In the genomic region with DNA sequence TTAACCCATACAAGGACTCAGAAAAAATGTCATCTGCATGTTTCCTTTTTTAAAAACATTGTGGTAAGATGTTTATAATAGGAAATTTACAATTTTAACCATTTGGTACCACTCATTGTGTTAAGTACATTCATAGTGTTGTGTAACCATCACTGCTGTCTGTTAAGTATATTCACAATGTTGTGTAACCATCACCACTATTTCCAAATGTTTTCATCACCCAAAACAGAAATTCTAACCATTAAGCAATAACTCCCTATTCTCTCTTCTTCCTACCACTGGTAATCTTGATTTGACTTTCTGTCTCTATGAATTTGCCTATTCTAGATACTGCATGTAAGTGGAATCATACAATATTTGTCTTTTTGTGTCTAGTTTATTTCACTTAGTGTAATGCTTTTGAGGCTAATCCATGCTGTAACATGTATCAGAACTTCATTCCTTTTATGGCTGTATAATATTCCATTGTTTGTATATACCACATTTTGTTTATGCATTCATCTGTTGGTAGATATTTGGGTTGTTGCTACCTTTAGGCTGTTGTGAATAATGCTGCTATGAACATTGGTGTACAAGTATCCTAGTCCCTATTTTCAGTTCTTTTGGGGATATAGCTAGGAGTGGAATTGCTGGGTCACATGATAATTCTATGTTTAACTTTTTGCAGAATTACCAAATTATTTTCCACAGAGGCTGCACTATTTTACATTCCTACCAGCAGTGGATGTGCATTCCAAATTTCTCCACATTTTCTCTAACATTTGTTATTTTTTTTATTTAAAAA, we compare ENCODE assay signal across 18 cellular contexts. TPM values are rescaled to one million over a fixed set of nuclear protein-coding genes. Genes with fewer than 3 reads are reported as not detected.
DNase-seq lines count a peak whose midpoint lies in the region; ATAC-seq and TF ChIP-seq lines count a peak whose summit lies in the region.
"Had no signal": no experiment of that assay in that cellular context is flagged by ENCODE, and none has a peak within 500 bp of the region (broad histone marks: within the 10 kb centered on the region; RNA-seq: fewer than 3 reads in every experiment).

No MANE protein-coding gene starts in this region.

- BruUV-seq in MCF 10A (replicated peaks; lab: Mats Ljungman, UMichigan) = TSS peak; percentile 18
- BruUV-seq in mammary epithelial cell (replicated peaks; lab: Mats Ljungman, UMichigan) = no TSS peak

- no peak overlapping the region for H3K27ac Mint-ChIP-seq in MCF 10A (ENCODE audit: low read depth, unreplicated experiment)
- H3K27ac Mint-ChIP-seq in T-helper 2 cell treated with Interferon-gamma antibody and Interleukin-4, amounts not matched to agents 5 μg/mL and 100 μg/mL, for 36 hours = no peak overlapping the region
- H3K27ac Mint-ChIP-seq: activated CD4-positive, alpha-beta memory T cell treated with anti-CD3 and anti-CD28 coated beads for 36 hours; progenitor cell of endocrine pancreas had no signal

- no peaks in the 10 kb centered on the region for H3K9me3 ChIP-seq in mammary epithelial cell (replicated peaks; ENCODE audit: insufficient read depth, low read length)
- H3K9me3 ChIP-seq: SJSA1, suprapubic skin had no signal

- no peak overlapping the region for H3K4me3 Mint-ChIP-seq in MCF 10A (ENCODE audit: unreplicated experiment)
- no peak overlapping the region for H3K4me3 Mint-ChIP-seq in T-helper 2 cell treated with Interferon-gamma antibody and Interleukin-4, amounts not matched to agents 5 μg/mL and 100 μg/mL, for 36 hours
- H3K4me3 Mint-ChIP-seq: activated CD4-positive, alpha-beta memory T cell treated with anti-CD3 and anti-CD28 coated beads for 36 hours had no signal

- H3K27me3 Mint-ChIP-seq in MCF 10A (ENCODE audit: insufficient read depth, unreplicated experiment) = no peaks in the 10 kb centered on the region
- H3K27me3 Mint-ChIP-seq in T-helper 2 cell treated with Interferon-gamma antibody and Interleukin-4, amounts not matched to agents 5 μg/mL and 100 μg/mL, for 36 hours (ENCODE audit: low read depth) = no peaks in the 10 kb centered on the region
- H3K27me3 Mint-ChIP-seq: activated CD4-positive, alpha-beta memory T cell treated with anti-CD3 and anti-CD28 coated beads for 36 hours; progenitor cell of endocrine pancreas had no signal

- H3K79me2 ChIP-seq in mammary epithelial cell (ENCODE audit: insufficient read depth, low read length) = peaks cover 71% of the 10 kb centered on the region

- no peak for ATAC-seq in GM21515 (IDR thresholded peaks at IDR 0.05; ENCODE audit: unreplicated experiment)
- ATAC-seq: esophagus mucosa, left colon had no signal

- DNase-seq in MCF 10A (ENCODE audit: unreplicated experiment) = peak; percentile 63
- no peak for DNase-seq in mammary epithelial cell
- DNase-seq in SIG-M5 treated with dmso at 0.1 percent for 504 hours (lab: John Stamatoyannopoulos, UW; ENCODE audit: unreplicated experiment) = peak; percentile 92
- peak; percentile 87 for DNase-seq in fibroblast of pulmonary artery (ENCODE audit: low read depth)
- DNase-seq in NCI-H1436 (lab: John Stamatoyannopoulos, UW) = no peak
- DNase-seq in T-helper 2 cell treated with Interferon-gamma antibody and Interleukin-4, amounts not matched to agents 5 μg/mL and 100 μg/mL, for 36 hours (ENCODE audit: low spot score) = no peak
- no peak for DNase-seq in SW480 (ENCODE audit: low spot score)
- DNase-seq: ACHN; activated CD4-positive, alpha-beta memory T cell treated with anti-CD3 and anti-CD28 coated beads for 36 hours; COR-L47; dorsolateral prefrontal cortex; left colon; NCI-H1092 had no signal

- H3K4me1 ChIP-seq in mammary epithelial cell (ENCODE audit: insufficient read depth, low read length) = no peaks in the 10 kb centered on the region

- POLR2A ChIA-PET in MCF 10A (lab: Yijun Ruan, JAX) = interaction anchor here (0.7 to 1.2 kb wide), 4 partner anchors 10 to 47 kb away, joined by 3 to 6 read pairs (median 4); no protein-coding TSS in a partner anchor

- peaks cover 30% of the 10 kb centered on the region for H3K36me3 Mint-ChIP-seq in MCF 10A (ENCODE audit: insufficient read depth, unreplicated experiment)
- peaks cover 47% of the 10 kb centered on the region for H3K36me3 Mint-ChIP-seq in T-helper 2 cell treated with Interferon-gamma antibody and Interleukin-4, amounts not matched to agents 5 μg/mL and 100 μg/mL, for 36 hours (ENCODE audit: low read depth)

- no peaks in the 10 kb centered on the region for H3K27me3 ChIP-seq in mammary epithelial cell (ENCODE audit: insufficient read depth, low read length)
- H3K27me3 ChIP-seq: dorsolateral prefrontal cortex, SJSA1, suprapubic skin had no signal

- in situ Hi-C loops in mammary epithelial cell (cut with MboI; ENCODE audit: low sequenced_read_pairs in 2 of 2) = no loop called here

- no peaks in the 10 kb centered on the region for H3K36me3 ChIP-seq in mammary epithelial cell (ENCODE audit: insufficient read depth, low read length)

- no peaks in the 10 kb centered on the region for H4K20me1 ChIP-seq in mammary epithelial cell (ENCODE audit: insufficient read depth, low read length)

- no peak overlapping the region for H2AFZ ChIP-seq in mammary epithelial cell (ENCODE audit: low read depth, low read length)

- peaks cover 8% of the 10 kb centered on the region for H3K4me1 Mint-ChIP-seq in MCF 10A (ENCODE audit: insufficient read depth, unreplicated experiment)
- peaks cover 67% of the 10 kb centered on the region for H3K4me1 Mint-ChIP-seq in T-helper 2 cell treated with Interferon-gamma antibody and Interleukin-4, amounts not matched to agents 5 μg/mL and 100 μg/mL, for 36 hours (ENCODE audit: low read depth)

- intact Hi-C loops in MCF 10A (cut with micrococcal nuclease) = no loop called here
- intact Hi-C loops in mammary epithelial cell (cut with micrococcal nuclease) = no loop called here

- TF ChIP-seq CTCF in MCF 10A (IDR thresholded peaks at IDR 0.05; ENCODE audit: unreplicated experiment) (no peak), mammary epithelial cell (conservative IDR thresholded peaks at IDR 0.05 in 1 of 2, IDR thresholded peaks at IDR 0.05 in 1 of 2; ENCODE audit: extremely low read depth in 1 of 2, insufficient read depth in 1 of 2, low read depth in 1 of 2, low read length in 2 of 2) (no peak), fibroblast of pulmonary artery (IDR thresholded peaks at IDR 0.05; ENCODE audit: low read length, missing control alignments) (no peak)

- no peak overlapping the region for H3K9ac ChIP-seq in mammary epithelial cell (ENCODE audit: insufficient read depth, low read length)

- no peaks in the 10 kb centered on the region for H3K9me3 Mint-ChIP-seq in MCF 10A (ENCODE audit: unreplicated experiment)
- H3K9me3 Mint-ChIP-seq in T-helper 2 cell treated with Interferon-gamma antibody and Interleukin-4, amounts not matched to agents 5 μg/mL and 100 μg/mL, for 36 hours = no peaks in the 10 kb centered on the region
- H3K9me3 Mint-ChIP-seq: activated CD4-positive, alpha-beta memory T cell treated with anti-CD3 and anti-CD28 coated beads for 36 hours had no signal

- no peak overlapping the region for H3K4me2 ChIP-seq in mammary epithelial cell (ENCODE audit: insufficient read depth, low read depth, low read length)

- CTCF ChIA-PET in MCF 10A (lab: Yijun Ruan, JAX) (no interaction called here), mammary epithelial cell (lab: Charles Lee; ENCODE audit: low non-redundant PET) (interaction anchor here (0.7 kb wide), 1 partner anchor 74 kb away, joined by 4 read pairs; no protein-coding TSS in a partner anchor)

- H3K4me3 ChIP-seq in mammary epithelial cell (replicated peaks in 1 of 3; ENCODE audit: insufficient read depth in 1 of 3, low read depth in 2 of 3, low read length in 3 of 3) = no peak overlapping the region
- H3K4me3 ChIP-seq in fibroblast of pulmonary artery (replicated peaks; ENCODE audit: low read depth, low read length) = no peak overlapping the region
- H3K4me3 ChIP-seq: dorsolateral prefrontal cortex, SJSA1, suprapubic skin had no signal

- dilution Hi-C loops in mammary epithelial cell (cut with HindIII; ENCODE audit: low sequenced_read_pairs) = no loop called here

- no peak overlapping the region for H3K27ac ChIP-seq in mammary epithelial cell (ENCODE audit: insufficient read depth, low read depth, low read length)
- H3K27ac ChIP-seq: dorsolateral prefrontal cortex, SJSA1, suprapubic skin had no signal

RNA-seq across cellular contexts. Expression of gene HIPK1, which starts 14.1 kb away (rescaled TPM):
- total RNA-seq in MCF 10A (2022) = 46.7 and 50.2 TPM in 2 replicates
- total RNA-seq in mammary epithelial cell = 10 to 100 TPM; 29.3 to 38.4 TPM
- polyA plus RNA-seq in mammary epithelial cell = 25.2 TPM
- 32.7 TPM for polyA minus RNA-seq in mammary epithelial cell

RNA-seq across cellular contexts. Expression of gene OLFML3, which starts 36.1 kb away (rescaled TPM):
- total RNA-seq in MCF 10A (2022) = 0.20 and 0.30 TPM in 2 replicates
- under 1 TPM; 0.66 to 0.83 TPM for total RNA-seq in mammary epithelial cell
- polyA plus RNA-seq in mammary epithelial cell = 0.73 TPM
- polyA minus RNA-seq in mammary epithelial cell = 2.9 TPM

RNA-seq across cellular contexts. Expression of gene DCLRE1B, which starts 38.1 kb away (rescaled TPM):
- 6.9 and 8.1 TPM in 2 replicates for total RNA-seq in MCF 10A (2022)
- total RNA-seq in mammary epithelial cell = 10 to 100 TPM in 1 of 2 donors, 1 to 10 TPM in 1; 4.7 to 12.1 TPM
- 8.6 TPM for polyA plus RNA-seq in mammary epithelial cell
- 14.4 TPM for polyA minus RNA-seq in mammary epithelial cell

RNA-seq across cellular contexts. Expression of gene AP4B1, which starts 38.6 kb away (rescaled TPM):
- total RNA-seq in MCF 10A (2022) (20.4 and 21.3 TPM in 2 replicates), mammary epithelial cell (10 to 100 TPM in 1 of 2 donors, 1 to 10 TPM in 1; 8.8 to 21.4 TPM)
- polyA plus RNA-seq in mammary epithelial cell = 12.7 TPM
- 27.3 TPM for polyA minus RNA-seq in mammary epithelial cell

RNA-seq across cellular contexts. Expression of gene BCL2L15, which starts 55.8 kb away (rescaled TPM):
- total RNA-seq in MCF 10A (2022) (0.27 and 2.3 TPM in 2 replicates), mammary epithelial cell (under 1 TPM in 1 of 2 donors, not detected in 1; 0.68 TPM)
- 0.01 TPM for polyA plus RNA-seq in mammary epithelial cell
- not detected for polyA minus RNA-seq in mammary epithelial cell

Comparison
In these comparisons a context has a peak if more than half of its experiments do, and no peak if none do; other contexts are left out.
1. DNase-seq: peak in MCF 10A (single experiment), SIG-M5 treated with dmso at 0.1 percent for 504 hours (single experiment) and fibroblast of pulmonary artery (single experiment); none in mammary epithelial cell (single experiment), NCI-H1436 (single experiment), T-helper 2 cell treated with Interferon-gamma antibody and Interleukin-4, amounts not matched to agents 5 μg/mL and 100 μg/mL, for 36 hours (single experiment) and SW480 (single experiment).